ENCODE assay signal across 8 cellular contexts in the genomic region with DNA sequence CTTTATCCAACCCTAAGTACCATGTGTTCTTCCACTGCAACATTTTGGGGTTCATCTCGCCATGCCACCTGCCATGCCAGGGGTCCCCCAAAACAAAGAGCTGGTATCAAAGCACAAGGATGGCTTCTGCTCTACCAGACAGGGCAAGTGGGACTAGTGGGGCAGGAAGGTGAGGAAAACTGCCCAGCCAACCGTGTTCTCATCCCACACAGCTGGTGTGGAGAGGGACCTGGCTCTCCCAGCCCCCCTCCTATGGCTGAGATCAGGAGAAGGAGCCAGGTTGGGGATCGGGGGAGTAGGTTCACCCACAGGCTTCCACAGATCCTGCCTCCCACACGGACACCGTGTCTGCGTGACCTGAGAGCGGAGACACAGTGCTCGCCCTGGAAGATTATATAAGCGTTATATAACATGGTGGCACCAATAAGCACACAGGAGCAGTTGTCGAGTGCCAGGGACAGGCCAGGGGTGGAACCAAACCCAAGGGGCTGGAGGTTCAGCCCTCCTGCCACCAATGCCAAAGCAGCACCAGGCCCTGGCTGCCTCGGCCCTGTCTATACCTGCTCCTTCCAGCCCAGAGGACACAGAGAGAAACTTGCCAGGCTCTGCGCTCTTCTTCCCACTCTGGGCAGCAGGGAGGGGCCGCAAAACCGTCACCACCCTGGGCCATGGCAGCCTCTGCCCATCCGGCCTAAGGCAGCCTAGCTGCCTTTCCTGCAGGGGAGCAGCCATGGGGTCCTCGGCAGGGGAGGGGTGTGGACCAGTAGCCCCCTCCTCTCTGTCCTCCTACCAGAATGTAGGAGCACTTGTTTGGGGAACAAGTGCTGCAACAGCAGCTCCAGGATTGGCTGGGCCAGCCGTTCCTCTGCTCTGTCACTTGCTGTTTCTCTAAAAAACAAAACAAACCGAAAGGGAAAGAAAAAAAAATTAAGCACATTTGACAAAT. TPM values are rescaled to one million over a fixed set of nuclear protein-coding genes. Genes with fewer than 3 reads are reported as not detected.
A peak's percentile ranks its signal among the peaks of the same experiment; 100 is the strongest.
DNase-seq lines count a peak whose midpoint lies in the region; ATAC-seq, FAIRE-seq and TF ChIP-seq lines count a peak whose summit lies in the region.

No MANE protein-coding gene starts in this region.

- no peak for TF ChIP-seq CTCF in AG04450 (IDR thresholded peaks at IDR 0.05; ENCODE audit: low read depth, low read length)
- TF ChIP-seq CTCF in bronchial epithelial cell (IDR thresholded peaks at IDR 0.05; ENCODE audit: insufficient read depth, low read length, severe bottlenecking) = no peak
- no peak for TF ChIP-seq CTCF in HepG2 (CRISPR knock-in tag; IDR thresholded peaks at IDR 0.05)
- no peak for TF ChIP-seq CTCF in suprapubic skin (IDR thresholded peaks at IDR 0.05)

- H3K4me3 ChIP-seq in AG04450 (ENCODE audit: low read depth, low read length) (peak overlapping the region; percentile 71), MG63 (peak overlapping the region; percentile 75), bronchial epithelial cell (ENCODE audit: low read depth, low read length) (peak overlapping the region; percentile 66), HepG2 (replicated peaks in 1 of 3; ENCODE audit: insufficient read depth in 1 of 3, low read depth in 2 of 3, low read length in 3 of 3) (no peak overlapping the region), suprapubic skin (peak overlapping the region; percentile 83)

- TF ChIP-seq POLR2A in HepG2 (IDR thresholded peaks at IDR 0.05; ENCODE audit: insufficient read depth in 1 of 2, low read depth in 2 of 2, low read length in 2 of 2) (no peak), suprapubic skin (IDR thresholded peaks at IDR 0.05) (peak in 1 of 2 donors; percentile 17)

- H3K9ac ChIP-seq in HepG2 (ENCODE audit: insufficient read depth, low read depth, low read length) = no peak overlapping the region

- H3K36me3 ChIP-seq in MG63 = peaks cover 31% of the 10 kb centered on the region
- peaks cover 6% of the 10 kb centered on the region for H3K36me3 ChIP-seq in bronchial epithelial cell (ENCODE audit: control insufficient read depth, insufficient read depth, low read length)
- H3K36me3 ChIP-seq in HepG2 (replicated peaks in 1 of 2; ENCODE audit: control insufficient read depth in 1 of 2, insufficient read depth in 2 of 2, low read length in 2 of 2) = no peaks in the 10 kb centered on the region
- H3K36me3 ChIP-seq in suprapubic skin = peaks cover 6% of the 10 kb centered on the region

- TF ChIP-seq RAD21 in HepG2 (CRISPR knock-in tag; IDR thresholded peaks at IDR 0.05) = no peak

- H3K79me2 ChIP-seq in HepG2 (ENCODE audit: insufficient read depth, low read length) = no peaks in the 10 kb centered on the region

- intact Hi-C loops in HepG2 (cut with micrococcal nuclease; ENCODE audit: unreplicated experiment) = loop anchor here (2.0 kb wide), 1 partner anchor 19 kb away; no protein-coding TSS in a partner anchor

- in situ Hi-C loops in HepG2 (cut with HindIII; ENCODE audit: extremely low pct_ligation_motif_present, low pct_unique_long_range_greater_than_20kb) = loop anchor here (5.0 kb wide), 1 partner anchor 40 kb away; no protein-coding TSS in a partner anchor

- H3K27me3 ChIP-seq in AG04450 (ENCODE audit: control insufficient read depth, insufficient read depth, low read length) (no peaks in the 10 kb centered on the region), MG63 (no peaks in the 10 kb centered on the region), bronchial epithelial cell (ENCODE audit: control insufficient read depth, insufficient read depth, low read length) (no peaks in the 10 kb centered on the region), HepG2 (ENCODE audit: control insufficient read depth in 1 of 2, insufficient read depth in 2 of 2, low read length in 2 of 2) (peaks cover 0 to 7% of the 10 kb centered on the region in 2 experiments; a peak in 2 of 5 replicates), suprapubic skin (no peaks in the 10 kb centered on the region)

- H2AFZ ChIP-seq in HepG2 (ENCODE audit: low read length) = no peak overlapping the region

- no peaks in the 10 kb centered on the region for H3K9me3 ChIP-seq in AG04450 (ENCODE audit: control insufficient read depth, insufficient read depth, low read length)
- H3K9me3 ChIP-seq in MG63 = no peaks in the 10 kb centered on the region
- no peaks in the 10 kb centered on the region for H3K9me3 ChIP-seq in HepG2 (ENCODE audit: low read length)
- H3K9me3 ChIP-seq in suprapubic skin = no peaks in the 10 kb centered on the region

- DNase-seq in AG04450 (ENCODE audit: low read depth, low spot score) (no peak), MG63 (no peak), bronchial epithelial cell (ENCODE audit: low read depth) (no peak), HepG2 (ENCODE audit: low spot score) (no peak), suprapubic skin (ENCODE audit: low spot score in 2 of 2) (peak; percentile 82 to 85), NCI-H446 treated with DMSO at 0.1 percent for 48 hours (lab: John Stamatoyannopoulos, UW) (no peak), RKO (ENCODE audit: low spot score) (no peak), NCI-H1436 (lab: John Stamatoyannopoulos, UW) (no peak)

- POLR2A ChIA-PET in AG04450 (lab: Yijun Ruan, JAX) = interaction anchor here (1.0 to 2.4 kb wide), 2 partner anchors 44 to 116 kb away, joined by 3 to 8 read pairs; a partner anchor contains a TSS
- POLR2A ChIA-PET in HepG2 (lab: Yijun Ruan, JAX) = no interaction called here

- 95% methylated on average over 17 of the region's 18 CpGs for WGBS in HepG2 (ENCODE audit: low lambda C conversion rate)
- 32% methylated on average over 14 of the region's 18 CpGs for WGBS in suprapubic skin

- H4K20me1 ChIP-seq in HepG2 (ENCODE audit: insufficient read depth, low read length) = no peaks in the 10 kb centered on the region

- TF ChIP-seq EP300 in HepG2 (IDR thresholded peaks at IDR 0.05; ENCODE audit: low read depth in 2 of 2, low read length in 2 of 2) (no peak), HepG2 (CRISPR knock-in tag; IDR thresholded peaks at IDR 0.05; ENCODE audit: borderline replicate concordance) (no peak), suprapubic skin (IDR thresholded peaks at IDR 0.05) (no peak)

- no TSS peak for BruUV-seq in HepG2 (replicated peaks; lab: Mats Ljungman, UMichigan)

- H3K4me2 ChIP-seq in HepG2 (ENCODE audit: low read depth, low read length) = peak overlapping the region; percentile 93

- CTCF ChIA-PET in AG04450 (lab: Charles Lee) (interaction anchor here (0.6 to 10.9 kb wide), 11 partner anchors 17 to 371 kb away, joined by 3 to 247 read pairs (median 8); no protein-coding TSS in a partner anchor), HepG2 (lab: Yijun Ruan, JAX; ENCODE audit: low intra/inter-chr PET ratio, low total read pairs) (no interaction called here)

- H3K4me1 ChIP-seq in HepG2 (ENCODE audit: insufficient read depth, low read length) (peaks cover 29% of the 10 kb centered on the region), suprapubic skin (peaks cover 86% of the 10 kb centered on the region)

- ATAC-seq in HepG2 = no peak

- no peak for FAIRE-seq in bronchial epithelial cell (lab: Jason Lieb, UNC)
- no peak for FAIRE-seq in HepG2 (lab: Jason Lieb, UNC)

- H3K27ac ChIP-seq in AG04450 (ENCODE audit: low read depth, low read length) (no peak overlapping the region), HepG2 (ENCODE audit: extremely low read length, insufficient read depth, low read length) (no peak overlapping the region), suprapubic skin (peak overlapping the region; percentile 95)

TF ChIP-seq in HepG2, 621 proteins besides CTCF, POLR2A, EP300 and RAD21:
- TF ChIP-seq HNRNPL (IDR thresholded peaks at IDR 0.05; ENCODE audit: low read depth, low read length) (0 out of 2 replicates have a peak, but pooled peaks have one; percentile 40), ZNF768 (CRISPR knock-in tag; IDR thresholded peaks at IDR 0.05) (peak; percentile 30; the same call in 1 of the 2 replicates)
- TF ChIP-seq, protein P1, sequence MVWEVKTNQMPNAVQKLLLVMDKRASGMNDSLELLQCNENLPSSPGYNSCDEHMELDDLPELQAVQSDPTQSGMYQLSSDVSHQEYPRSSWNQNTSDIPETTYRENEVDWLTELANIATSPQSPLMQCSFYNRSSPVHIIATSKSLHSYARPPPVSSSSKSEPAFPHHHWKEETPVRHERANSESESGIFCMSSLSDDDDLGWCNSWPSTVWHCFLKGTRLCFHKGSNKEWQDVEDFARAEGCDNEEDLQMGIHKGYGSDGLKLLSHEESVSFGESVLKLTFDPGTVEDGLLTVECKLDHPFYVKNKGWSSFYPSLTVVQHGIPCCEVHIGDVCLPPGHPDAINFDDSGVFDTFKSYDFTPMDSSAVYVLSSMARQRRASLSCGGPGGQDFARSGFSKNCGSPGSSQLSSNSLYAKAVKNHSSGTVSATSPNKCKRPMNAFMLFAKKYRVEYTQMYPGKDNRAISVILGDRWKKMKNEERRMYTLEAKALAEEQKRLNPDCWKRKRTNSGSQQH (CRISPR knock-in tag; IDR thresholded peaks at IDR 0.05; ENCODE audit: low read depth) = no peak

RNA-seq across cellular contexts. Expression of a gene that starts 43.5 kb away (rescaled TPM):
- 0.11 and 0.14 TPM in 2 replicates for polyA plus RNA-seq in AG04450 (2011; rRNA removed)
- 0.04 and 0.14 TPM in 2 replicates for polyA minus RNA-seq in AG04450 (2011; rRNA and poly(A)+ RNA removed)
- 0.53 TPM in 1 of 2 replicates, not detected in the other for total RNA-seq in MG63 (2014; rRNA removed; shearing (Covaris generic); ENCODE audit: low replicate concordance)
- 0.13 TPM in 1 of 2 replicates, not detected in the other for total RNA-seq in bronchial epithelial cell
- not detected in 2 replicates for total RNA-seq in HepG2 (2016; rRNA removed; fragmentation: Illumina TruSeq; extraction: Trizol)
- not detected in 2 replicates for total RNA-seq in HepG2 (2016; cell fraction: cytosol; rRNA removed; fragmentation: Illumina TruSeq; extraction: Trizol; ENCODE audit: low read depth)
- total RNA-seq in HepG2 (2016; cell fraction: insoluble cytoplasmic fraction; rRNA removed; fragmentation: Illumina TruSeq; extraction: Trizol) = not detected in 2 replicates
- total RNA-seq in HepG2 (2016; cell fraction: membrane; rRNA removed; fragmentation: Illumina TruSeq; extraction: Trizol) = not detected in 2 replicates
- total RNA-seq in HepG2 (2016; cell fraction: nucleus; rRNA removed; fragmentation: Illumina TruSeq; extraction: Trizol) = not detected in 2 replicates
- polyA plus RNA-seq in HepG2 (2011; rRNA removed) = not detected in 2 replicates
- polyA plus RNA-seq in HepG2 (2011; cell fraction: cytosol; rRNA removed) = not detected in 2 replicates
- polyA plus RNA-seq in HepG2 (2011; cell fraction: nucleus; rRNA removed) = not detected in 2 replicates
- not detected in 2 replicates for polyA plus RNA-seq in HepG2 (2012)
- polyA plus RNA-seq in HepG2 (2016; cell fraction: cytosol; fragmentation: Illumina TruSeq; extraction: Trizol; ENCODE audit: low read depth) = not detected in 2 replicates
- polyA plus RNA-seq in HepG2 (2016; cell fraction: insoluble cytoplasmic fraction; fragmentation: Illumina TruSeq; extraction: Trizol; ENCODE audit: low read depth) = not detected in 2 replicates
- not detected in 2 replicates for polyA plus RNA-seq in HepG2 (2016; cell fraction: membrane; fragmentation: Illumina TruSeq; extraction: Trizol; ENCODE audit: low read depth)
- not detected in 2 replicates for polyA plus RNA-seq in HepG2 (2016; cell fraction: nucleus; fragmentation: Illumina TruSeq; extraction: Trizol; ENCODE audit: insufficient read depth, low read depth)
- not detected in 2 replicates for polyA minus RNA-seq in HepG2 (2011; rRNA and poly(A)+ RNA removed; ENCODE audit: low replicate concordance)
- polyA minus RNA-seq in HepG2 (2011; cell fraction: cytosol; rRNA and poly(A)+ RNA removed) = not detected in 2 replicates
- polyA minus RNA-seq in HepG2 (2011; cell fraction: nucleus; rRNA and poly(A)+ RNA removed) = not detected in 2 replicates
- total RNA-seq in suprapubic skin = 10 to 100 TPM; 11.1 to 31.1 (median 17.1) TPM

Comparison
In these comparisons a context has a peak if more than half of its experiments do, and no peak if none do; other contexts are left out.
1. DNase-seq: peak in suprapubic skin (2 of 2); none in AG04450 (single experiment), MG63 (single experiment), bronchial epithelial cell (single experiment), HepG2 (single experiment), NCI-H446 treated with DMSO at 0.1 percent for 48 hours (single experiment), RKO (single experiment) and NCI-H1436 (single experiment).
2. H3K4me3 ChIP-seq: peak in AG04450 (single experiment), MG63 (single experiment), bronchial epithelial cell (single experiment) and suprapubic skin (single experiment); none in HepG2 (0 of 3).